Comparison of ENCODE assay signal across 25 cellular contexts in genomic region chr5:3190930-3191329, GRCh38.
"Had no signal": no experiment of that assay in that cellular context is flagged by ENCODE, and none has a peak within 500 bp of the region (broad histone marks: within the 10 kb centered on the region; RNA-seq: fewer than 3 reads in every experiment).

No MANE protein-coding gene starts in this region.

- H3K9me3 ChIP-seq: ovary, right atrium auricular region, right lobe of liver, tibial nerve, uterus had no signal

- H3K27me3 ChIP-seq: neural progenitor cell, ovary, right atrium auricular region, right lobe of liver, tibial nerve, uterus had no signal

- ATAC-seq: left cardiac atrium; left lobe of liver; natural killer cell; right lobe of liver; stimulated activated memory B cell treated with anti-CD40 and anti-IgM and Interleukin-4, amounts not matched to agents 10 μg/mL and 1 μg/mL and 100 μg/mL, for 72 hours; stimulated activated naive CD8-positive, alpha-beta T cell treated with anti-CD3 and anti-CD28 coated beads, Interleukin-15, amount 100 ng/mL, for 72 hours had no signal

- H3K36me3 ChIP-seq: neural progenitor cell, ovary, right atrium auricular region, right lobe of liver, tibial nerve, uterus had no signal

- H3K4me2 ChIP-seq: neural progenitor cell, smooth muscle cell had no signal

- FAIRE-seq: keratinocyte had no signal

- H3K9ac ChIP-seq: neural progenitor cell had no signal

- DNase-seq: hippocampal formation; kidney glomerular epithelial cell; left cardiac atrium; mesendoderm; naive B cell; natural killer cell; nephron progenitor cell; ovary; right lobe of liver; stimulated activated CD4-positive, alpha-beta T cell treated with anti-CD3 and anti-CD28 coated beads, Interleukin-1b, Interleukin-23, amount 100 ng/mL, for 48 hours; stimulated activated CD4-positive, alpha-beta T cell treated with anti-CD3 and anti-CD28 coated beads, Interleukin-2, amount 100 ng/mL, for 48 hours; stimulated activated CD4-positive, alpha-beta T cell treated with anti-CD3 and anti-CD28 coated beads, Interleukin-4, amount 100 ng/mL, for 4 hours; stimulated activated CD8-positive, alpha-beta memory T cell treated with anti-CD3 and anti-CD28 coated beads, Interleukin-4, amount 100 ng/mL, for 48 hours; stimulated activated naive CD4-positive, alpha-beta T cell treated with Interleukin-2 at 50 U/mL for 16 hours; stimulated activated naive CD8-positive, alpha-beta T cell treated with anti-CD3 and anti-CD28 coated beads, Interleukin-15, amount 100 ng/mL, for 72 hours; substantia nigra; uterus had no signal

- H2AFZ ChIP-seq: neural progenitor cell had no signal

- H3K27ac ChIP-seq: neural progenitor cell, ovary, right atrium auricular region, right lobe of liver, tibial nerve, uterus had no signal

- H3K4me1 ChIP-seq: right atrium auricular region, right lobe of liver, tibial nerve, uterus had no signal

- H3K4me3 ChIP-seq: lung, neural progenitor cell, ovary, right atrium auricular region, right lobe of liver, smooth muscle cell, tibial nerve, uterus had no signal
